ENCODE assay signal across 12 cellular contexts in genomic region chr2:207993141-207993763, GRCh38. TPM values are rescaled to one million over a fixed set of nuclear protein-coding genes. Genes with fewer than 3 reads are reported as not detected.
DNase-seq lines count a peak whose midpoint lies in the region; ATAC-seq and TF ChIP-seq lines count a peak whose summit lies in the region.
"Had no signal": no experiment of that assay in that cellular context is flagged by ENCODE, and none has a peak within 500 bp of the region (broad histone marks: within the 10 kb centered on the region; RNA-seq: fewer than 3 reads in every experiment).

No MANE protein-coding gene starts in this region.

- H3K27me3 ChIP-seq in spleen (replicated peaks in 1 of 7): no peaks in the 10 kb centered on the region
- H3K27me3 ChIP-seq: cardiac muscle cell had no signal

- 83 to 88% (median 84%) methylated on average over 4 of the region's 4 CpGs for WGBS in spleen, 5 donors

- intact Hi-C loops in spleen (cut with DNase I; ENCODE audit: low total_unique reads): no loop called here

- DNase-seq in AG20443 (ENCODE audit: low spot score) (peak; percentile 66), HT1080 (ENCODE audit: low read depth) (peak; percentile 68), choroid plexus epithelial cell (ENCODE audit: low read depth) (peak; percentile 38), NCI-H82 (lab: John Stamatoyannopoulos, UW) (no peak), spleen (no peak)
- DNase-seq: CD8-positive, alpha-beta memory T cell; natural killer cell; NCI-H2029 had no signal

- no peak for TF ChIP-seq POLR2A in spleen (IDR thresholded peaks at IDR 0.05)

- H3K27ac ChIP-seq in spleen: no peak overlapping the region
- H3K27ac ChIP-seq: cardiac muscle cell had no signal

- H3K4me3 ChIP-seq in choroid plexus epithelial cell (ENCODE audit: low read depth, low read length) (no peak overlapping the region), spleen (no peak overlapping the region)
- H3K4me3 ChIP-seq: cardiac muscle cell had no signal

- no peak for TF ChIP-seq CTCF in choroid plexus epithelial cell (conservative IDR thresholded peaks at IDR 0.05; ENCODE audit: low read depth, low read length)
- TF ChIP-seq CTCF in spleen (IDR thresholded peaks at IDR 0.05 in 8 of 11, conservative IDR thresholded peaks at IDR 0.05 in 3 of 11): no peak

- peaks cover 0 to 34% (median 4%) of the 10 kb centered on the region in 6 donors for H3K4me1 ChIP-seq in spleen

- ATAC-seq in GM19455 (IDR thresholded peaks at IDR 0.05; ENCODE audit: unreplicated experiment): peak; percentile 64
- no peak for ATAC-seq in HG02970 (IDR thresholded peaks at IDR 0.05; ENCODE audit: low FRiP score, unreplicated experiment)
- ATAC-seq in HG03439 (IDR thresholded peaks at IDR 0.05; ENCODE audit: unreplicated experiment): no peak
- ATAC-seq: natural killer cell had no signal

- no peaks in the 10 kb centered on the region for H3K9me3 ChIP-seq in spleen

- peaks cover 0 to 12% (median 0%) of the 10 kb centered on the region in 6 donors for H3K36me3 ChIP-seq in spleen
- H3K36me3 ChIP-seq: cardiac muscle cell had no signal

RNA-seq across cellular contexts. Expression of gene PLEKHM3, which starts 32.1 kb away (rescaled TPM):
- 5.5 and 7.8 TPM in 2 replicates for total RNA-seq in HT1080 (2014; rRNA removed; shearing (Covaris generic))
- polyA plus RNA-seq in HT1080 (2015; cell fraction: cytosol; rRNA removed): 4.8 and 6.1 TPM in 2 replicates
- polyA plus RNA-seq in HT1080 (2015; cell fraction: nucleus; rRNA removed): 3.6 and 6.5 TPM in 2 replicates
- total RNA-seq in spleen: 10 to 100 TPM; 14.8 to 24.3 (median 18.9) TPM
- 1 to 10 TPM; 2.4 to 2.6 (median 2.4) TPM for polyA plus RNA-seq in spleen

Comparison
In these comparisons a context has a peak if more than half of its experiments do, and no peak if none do; other contexts are left out.
1. DNase-seq: peak in AG20443 (single experiment), HT1080 (single experiment) and choroid plexus epithelial cell (single experiment); none in NCI-H82 (single experiment) and spleen (single experiment).